In the genomic region with DNA sequence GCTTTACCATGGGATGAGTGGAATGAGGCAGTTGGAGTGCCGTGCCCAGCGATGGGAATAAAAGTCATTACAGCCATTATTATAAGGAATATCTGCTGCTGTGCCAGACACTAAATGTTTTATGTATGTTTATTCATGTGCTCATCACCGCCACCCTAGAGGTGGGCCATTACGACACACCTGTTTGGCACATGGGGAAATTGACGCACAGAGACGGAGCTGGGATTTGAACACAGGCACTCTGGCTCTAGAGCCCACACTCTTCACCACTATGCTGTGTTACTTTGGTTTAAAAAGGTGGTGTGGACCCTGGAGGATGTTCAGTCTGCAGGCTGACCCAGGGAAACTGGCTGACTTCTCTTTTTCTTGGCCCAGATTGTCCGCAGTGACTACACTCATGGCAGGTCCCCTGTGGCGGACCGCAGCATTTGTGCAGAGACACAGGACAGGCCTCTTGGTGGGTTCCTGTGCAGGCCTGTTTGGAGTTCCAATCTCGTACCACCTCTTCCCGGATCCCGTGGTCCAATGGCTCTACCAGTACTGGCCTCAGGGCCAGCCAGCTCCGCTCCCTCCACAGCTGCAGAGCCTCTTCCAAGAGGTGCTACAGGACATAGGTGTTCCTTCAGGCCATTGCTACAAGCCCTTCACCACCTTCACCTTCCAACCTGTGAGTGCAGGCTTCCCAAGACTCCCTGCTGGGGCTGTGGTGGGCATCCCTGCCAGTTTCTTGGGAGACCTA, we compare ENCODE assay signal across 14 cellular contexts. TPM values are rescaled to one million over a fixed set of nuclear protein-coding genes. Genes with fewer than 3 reads are reported as not detected.
DNase-seq lines count a peak whose midpoint lies in the region; ATAC-seq, FAIRE-seq and TF ChIP-seq lines count a peak whose summit lies in the region.
"Had no signal": no experiment of that assay in that cellular context is flagged by ENCODE, and none has a peak within 500 bp of the region (broad histone marks: within the 10 kb centered on the region; RNA-seq: fewer than 3 reads in every experiment).

No MANE protein-coding gene starts in this region.

- H3K27ac ChIP-seq in astrocyte (ENCODE audit: low read depth, low read length) (no peak overlapping the region), neuronal stem cell (replicated peaks; ENCODE audit: low read length) (no peak overlapping the region)
- H3K27ac ChIP-seq: RWPE1 had no signal

- no CpG with 5 or more reads among the region's 13 CpGs for WGBS in neuronal stem cell (ENCODE audit: extremely low coverage in 2 of 2, insufficient read length in 2 of 2, insufficient replicate concordance in 1 of 2), 2 donors

- no peak overlapping the region for H3K27ac Mint-ChIP-seq in activated CD4-positive, alpha-beta T cell treated with anti-CD3 and anti-CD28 coated beads for 36 hours
- peak overlapping the region in 1 of 3 donors; percentile 42 for H3K27ac Mint-ChIP-seq in IgD-negative memory B cell
- no peak overlapping the region for H3K27ac Mint-ChIP-seq in astrocyte (ENCODE audit: unreplicated experiment)
- H3K27ac Mint-ChIP-seq in osteocyte (ENCODE audit: unreplicated experiment) = no peak overlapping the region

- no peak for DNase-seq in activated CD4-positive, alpha-beta T cell treated with anti-CD3 and anti-CD28 coated beads for 36 hours
- DNase-seq in activated CD4-positive, alpha-beta T cell treated with anti-CD3 and anti-CD28 coated beads, Interleukin-2, amount 50 U/mL, for 1 hour = no peak
- DNase-seq in astrocyte (ENCODE audit: low read depth) (no peak), osteocyte (ENCODE audit: extremely low spot score, unreplicated experiment) (no peak), neuronal stem cell (ENCODE audit: low spot score) (no peak), NCI-H1417 (lab: John Stamatoyannopoulos, UW) (no peak)
- DNase-seq: activated naive CD8-positive, alpha-beta T cell treated with anti-CD3 and anti-CD28 coated beads, Interleukin-2, amount 10 ng/mL, durations not matched to agents 7 days and 5 days; DMS79 treated with DMSO at 0.1 percent for 48 hours; NCI-H2227 treated with DMSO at 0.1 percent for 48 hours; transverse colon had no signal

- H4K8ac ChIP-seq in neuronal stem cell (ENCODE audit: low read depth, low read length) = no peak overlapping the region

- no peak overlapping the region for H2BK15ac ChIP-seq in neuronal stem cell (ENCODE audit: low read length)

- H2AFZ ChIP-seq in astrocyte (ENCODE audit: low read depth, low read length) (no peak overlapping the region), neuronal stem cell (ENCODE audit: low read length) (no peak overlapping the region)

- peak overlapping the region; percentile 87 for H3K4me3 Mint-ChIP-seq in activated CD4-positive, alpha-beta T cell treated with anti-CD3 and anti-CD28 coated beads for 36 hours
- peak overlapping the region in 3 of 4 donors; percentile 5 to 96 (median 93) for H3K4me3 Mint-ChIP-seq in IgD-negative memory B cell
- H3K4me3 Mint-ChIP-seq in astrocyte (ENCODE audit: unreplicated experiment) = peak overlapping the region; percentile 91
- H3K4me3 Mint-ChIP-seq in osteocyte (ENCODE audit: unreplicated experiment) = peak overlapping the region; percentile 45

- no peaks in the 10 kb centered on the region for H3K9me3 Mint-ChIP-seq in activated CD4-positive, alpha-beta T cell treated with anti-CD3 and anti-CD28 coated beads for 36 hours (ENCODE audit: low read depth)
- H3K9me3 Mint-ChIP-seq in IgD-negative memory B cell = no peaks in the 10 kb centered on the region
- no peaks in the 10 kb centered on the region for H3K9me3 Mint-ChIP-seq in astrocyte (ENCODE audit: unreplicated experiment)
- H3K9me3 Mint-ChIP-seq in osteocyte (ENCODE audit: unreplicated experiment) = no peaks in the 10 kb centered on the region
- H3K9me3 Mint-ChIP-seq: activated naive CD8-positive, alpha-beta T cell treated with anti-CD3 and anti-CD28 coated beads, Interleukin-2, amount 10 ng/mL, durations not matched to agents 7 days and 5 days had no signal

- H3K23ac ChIP-seq in neuronal stem cell (ENCODE audit: low read depth, low read length, poor library complexity) = no peak overlapping the region

- CTCF ChIA-PET in activated CD4-positive, alpha-beta T cell treated with anti-CD3 and anti-CD28 coated beads for 36 hours (lab: Charles Lee) = no interaction called here

- H3K9ac ChIP-seq in astrocyte (ENCODE audit: low read length) (no peak overlapping the region), neuronal stem cell (ENCODE audit: low read depth, low read length, poor library complexity) (no peak overlapping the region)

- H3K14ac ChIP-seq in neuronal stem cell (ENCODE audit: low read length) = no peak overlapping the region

- peaks cover 35% of the 10 kb centered on the region for H3K4me1 Mint-ChIP-seq in activated CD4-positive, alpha-beta T cell treated with anti-CD3 and anti-CD28 coated beads for 36 hours
- peaks cover 16 to 23% (median 21%) of the 10 kb centered on the region in 3 donors for H3K4me1 Mint-ChIP-seq in IgD-negative memory B cell
- H3K4me1 Mint-ChIP-seq in astrocyte (ENCODE audit: low read depth, unreplicated experiment) = peaks cover 9% of the 10 kb centered on the region
- H3K4me1 Mint-ChIP-seq in osteocyte (ENCODE audit: unreplicated experiment) = peaks cover 20% of the 10 kb centered on the region

- H3K18ac ChIP-seq in neuronal stem cell (ENCODE audit: low read length) = no peak overlapping the region

- no peak overlapping the region for H3K4me3 ChIP-seq in astrocyte (ENCODE audit: insufficient read depth, low read depth, low read length)
- H3K4me3 ChIP-seq in neuronal stem cell (ENCODE audit: low read length in 2 of 2) = peak overlapping the region in 1 of 2 donors; percentile 92

- no peaks in the 10 kb centered on the region for H3K27me3 ChIP-seq in astrocyte (ENCODE audit: insufficient read depth, low read length)
- no peaks in the 10 kb centered on the region for H3K27me3 ChIP-seq in neuronal stem cell (ENCODE audit: control insufficient read depth in 3 of 3, insufficient read depth in 3 of 3, low read depth in 1 of 3, low read length in 3 of 3)
- H3K27me3 ChIP-seq: transverse colon had no signal

- intact Hi-C loops in activated CD4-positive, alpha-beta T cell treated with anti-CD3 and anti-CD28 coated beads for 36 hours (cut with DNase I, micrococcal nuclease) = no loop called here

- TF ChIP-seq CTCF in astrocyte (IDR thresholded peaks at IDR 0.05; ENCODE audit: insufficient read depth, low read depth, low read length) (no peak), osteocyte (IDR thresholded peaks at IDR 0.05) (no peak)

- no peak overlapping the region for H2BK120ac ChIP-seq in neuronal stem cell (ENCODE audit: low read depth, low read length)

- no peaks in the 10 kb centered on the region for H3K9me3 ChIP-seq in astrocyte (ENCODE audit: insufficient read depth, low read depth, low read length)
- peaks cover 0 to 2% of the 10 kb centered on the region in 2 donors for H3K9me3 ChIP-seq in neuronal stem cell (replicated peaks in 1 of 2; ENCODE audit: control insufficient read depth in 2 of 2, insufficient read depth in 1 of 2, low read depth in 1 of 2, low read length in 2 of 2)
- H3K9me3 ChIP-seq: transverse colon had no signal

- POLR2A ChIA-PET in activated CD4-positive, alpha-beta T cell treated with anti-CD3 and anti-CD28 coated beads for 36 hours (lab: Charles Lee) = interaction anchor here (0.8 kb wide), 1 partner anchor 313 kb away, joined by 3 read pairs; no protein-coding TSS in a partner anchor

- no peak for ATAC-seq in activated CD4-positive, alpha-beta T cell treated with anti-CD3 and anti-CD28 coated beads for 36 hours
- no peak for ATAC-seq in GM19455 (IDR thresholded peaks at IDR 0.05; ENCODE audit: unreplicated experiment)

- H3K79me1 ChIP-seq in neuronal stem cell (ENCODE audit: low read depth, low read length) = peaks cover 6% of the 10 kb centered on the region

- H3K4me1 ChIP-seq in astrocyte (ENCODE audit: insufficient read depth, low read length) (peaks cover 10% of the 10 kb centered on the region), neuronal stem cell (ENCODE audit: control insufficient read depth in 2 of 2, insufficient read depth in 1 of 2, low read depth in 1 of 2, low read length in 2 of 2) (peaks cover 9 to 12% of the 10 kb centered on the region in 2 donors)

- H3K27me3 Mint-ChIP-seq in activated CD4-positive, alpha-beta T cell treated with anti-CD3 and anti-CD28 coated beads for 36 hours = no peaks in the 10 kb centered on the region
- H3K27me3 Mint-ChIP-seq in IgD-negative memory B cell (no peaks in the 10 kb centered on the region), astrocyte (ENCODE audit: low read depth, unreplicated experiment) (no peaks in the 10 kb centered on the region), osteocyte (ENCODE audit: unreplicated experiment) (peaks cover 6% of the 10 kb centered on the region)

- H2AK5ac ChIP-seq in neuronal stem cell (ENCODE audit: low read depth, low read length) = no peak overlapping the region

- H3K4me2 ChIP-seq in astrocyte (ENCODE audit: low read length) (no peak overlapping the region), neuronal stem cell (ENCODE audit: insufficient read depth, low read length, poor library complexity, severe bottlenecking) (no peak overlapping the region)

- peaks cover 28% of the 10 kb centered on the region for H3K36me3 Mint-ChIP-seq in activated CD4-positive, alpha-beta T cell treated with anti-CD3 and anti-CD28 coated beads for 36 hours (ENCODE audit: low read depth)
- H3K36me3 Mint-ChIP-seq in IgD-negative memory B cell (peaks cover 5% of the 10 kb centered on the region), astrocyte (ENCODE audit: low read depth, unreplicated experiment) (peaks cover 14% of the 10 kb centered on the region), osteocyte (ENCODE audit: unreplicated experiment) (peaks cover 4% of the 10 kb centered on the region)

- H4K91ac ChIP-seq in neuronal stem cell (ENCODE audit: low read depth, low read length, poor library complexity) = no peak overlapping the region

- FAIRE-seq in astrocyte (lab: Jason Lieb, UNC) = no peak
- FAIRE-seq: colon had no signal

- no peak overlapping the region for H3K4ac ChIP-seq in neuronal stem cell (ENCODE audit: low read length)

- no peak overlapping the region for H2BK5ac ChIP-seq in neuronal stem cell (ENCODE audit: low read length)

- no peak overlapping the region for H2BK12ac ChIP-seq in neuronal stem cell (ENCODE audit: low read length)

- no peaks in the 10 kb centered on the region for H3K36me3 ChIP-seq in astrocyte (ENCODE audit: insufficient read depth, low read length)
- peaks cover 13 to 32% of the 10 kb centered on the region in 2 donors for H3K36me3 ChIP-seq in neuronal stem cell (replicated peaks in 1 of 2; ENCODE audit: control insufficient read depth in 2 of 2, insufficient read depth in 2 of 2, low read length in 2 of 2)
- H3K36me3 ChIP-seq: transverse colon had no signal

- peaks cover 19% of the 10 kb centered on the region for H3K79me2 ChIP-seq in astrocyte (ENCODE audit: insufficient read depth, low read length)

- peaks cover 15% of the 10 kb centered on the region for H4K20me1 ChIP-seq in astrocyte (ENCODE audit: insufficient read depth, low read length)

RNA-seq across cellular contexts. Expression of a gene that starts 1.6 kb away (rescaled TPM):
- 10 to 100 TPM; 13.6 to 15.8 TPM for total RNA-seq in activated CD4-positive, alpha-beta T cell treated with anti-CD3 and anti-CD28 coated beads for 36 hours
- polyA plus RNA-seq in IgD-negative memory B cell = 6.8 TPM
- 10.6 and 11.4 TPM in 2 replicates for total RNA-seq in astrocyte
- total RNA-seq in osteocyte = 7.4 and 7.6 TPM in 2 replicates
- polyA plus RNA-seq in neuronal stem cell (2013, experiment 1 of 2) = 17.9 TPM
- 17.5 TPM for polyA plus RNA-seq in neuronal stem cell (2013, experiment 2 of 2)
